ENCODE assay signal across 22 cellular contexts in genomic region chr1:15342568-15342967, GRCh38.
A peak's percentile ranks its signal among the peaks of the same experiment; 100 is the strongest.
DNase-seq lines count a peak whose midpoint lies in the region; ATAC-seq, FAIRE-seq and TF ChIP-seq lines count a peak whose summit lies in the region.
"Had no signal": no experiment of that assay in that cellular context is flagged by ENCODE, and none has a peak within 500 bp of the region (broad histone marks: within the 10 kb centered on the region; RNA-seq: fewer than 3 reads in every experiment).

No MANE protein-coding gene starts in this region.

- intact Hi-C loops in PC-3 (cut with micrococcal nuclease): no loop called here
- intact Hi-C loops in lower leg skin (cut with DNase I; ENCODE audit: low total_unique reads): no loop called here

- peaks cover 4% of the 10 kb centered on the region for H3F3A ChIP-seq in PC-3 (ENCODE audit: low read length, unreplicated experiment)

- no peak for DNase-seq in A549 (ENCODE audit: low read depth in 1 of 2, low spot score in 1 of 2)
- DNase-seq in PC-3: no peak
- no peak for DNase-seq in H54 (ENCODE audit: insufficient read length, low spot score)
- DNase-seq in activated naive CD4-positive, alpha-beta T cell (lab: John Stamatoyannopoulos, UW): no peak
- DNase-seq in lower leg skin (ENCODE audit: low spot score in 2 of 2): no peak
- DNase-seq: ACHN; activated effector memory CD4-positive, alpha-beta T cell treated with Interleukin-2 at 50 U/mL for 16 hours; CD4-positive, alpha-beta T cell; cerebellar nuclear complex; DND-41; NCI-H1436 treated with DMSO at 0.1 percent for 48 hours; nephron progenitor cell; psoas muscle; Right ventricle myocardium superior; stimulated activated CD4-positive, alpha-beta T cell treated with anti-CD3 and anti-CD28 coated beads, Interleukin-12 subunit alpha, Interleukin-12 subunit beta, amount 100 ng/mL, for 4 hours; stimulated activated naive CD4-positive, alpha-beta T cell treated with Interleukin-2 at 50 U/mL for 16 hours had no signal

- H4K20me1 ChIP-seq in PC-3 (ENCODE audit: low read length): no peaks in the 10 kb centered on the region

- CTCF ChIA-PET in A549 (lab: Yijun Ruan, JAX) (interaction anchor here (0.7 to 2.6 kb wide), 4 partner anchors 9 to 89 kb away, joined by 3 to 21 read pairs (median 6); no protein-coding TSS in a partner anchor), PC-3 (lab: Charles Lee) (interaction anchor here (1.3 kb wide), 1 partner anchor 19 kb away, joined by 9 read pairs; no protein-coding TSS in a partner anchor)

- H3K4me3 ChIP-seq in A549 (no peak overlapping the region), PC-3 (ENCODE audit: low read length) (peak overlapping the region; percentile 50; the same call in 1 of the 2 replicates), mucosa of rectum (ENCODE audit: low read length in 2 of 2) (no peak overlapping the region), lower leg skin (ENCODE audit: low read depth, poor library complexity, severe bottlenecking) (no peak overlapping the region)
- H3K4me3 ChIP-seq: lung, psoas muscle had no signal

- peak overlapping the region; percentile 74 to 96 for H3K27ac ChIP-seq in A549
- peak overlapping the region; percentile 71 for H3K27ac ChIP-seq in PC-3 (ENCODE audit: low read length)
- H3K27ac ChIP-seq in cingulate gyrus (ENCODE audit: low read depth, low read length): peak overlapping the region; percentile 39
- peak overlapping the region; percentile 66 to 76 for H3K27ac ChIP-seq in mucosa of rectum (ENCODE audit: low read depth in 2 of 2, low read length in 2 of 2)
- H3K27ac ChIP-seq: psoas muscle had no signal

- ATAC-seq in A549 (no peak), PC-3 (no peak), HG02798 (IDR thresholded peaks at IDR 0.05; ENCODE audit: poor library complexity, unreplicated experiment) (no peak)
- ATAC-seq: HCT116, psoas muscle had no signal

- FAIRE-seq in A549 (lab: Jason Lieb, UNC) (no peak), H54 (lab: Jason Lieb, UNC) (no peak)
- FAIRE-seq: GM19239 had no signal

- TF ChIP-seq POLR2A in A549 (IDR thresholded peaks at IDR 0.05; ENCODE audit: low read length) (no peak), H54 (IDR thresholded peaks at IDR 0.05; ENCODE audit: low read depth, low read length) (no peak), lower leg skin (IDR thresholded peaks at IDR 0.05) (no peak)

- no peaks in the 10 kb centered on the region for H3K79me2 ChIP-seq in PC-3 (ENCODE audit: low read length)

- H3K9me2 ChIP-seq in PC-3 (replicated peaks; ENCODE audit: low read length): no peaks in the 10 kb centered on the region

- TF ChIP-seq RAD21 in A549 (conservative IDR thresholded peaks at IDR 0.05 in 1 of 2, IDR thresholded peaks at IDR 0.05 in 1 of 2): no peak

- POLR2A ChIA-PET in A549 (lab: Yijun Ruan, JAX): no interaction called here
- POLR2A ChIA-PET in PC-3 (lab: Charles Lee; ENCODE audit: unreplicated experiment): interaction anchor here (0.6 kb wide), 1 partner anchor 1022 kb away, joined by 4 read pairs; no protein-coding TSS in a partner anchor

- peak overlapping the region; percentile 78 for H2AFZ ChIP-seq in PC-3 (ENCODE audit: low read length)

- no peak for TF ChIP-seq EP300 in A549 (IDR thresholded peaks at IDR 0.05)

- H3K9ac ChIP-seq in PC-3 (ENCODE audit: low read length) (peak overlapping the region; percentile 24), mucosa of rectum (ENCODE audit: low read depth in 1 of 2, low read length in 2 of 2) (peak overlapping the region; percentile 3 to 29)

- no TSS peak for BruUV-seq in PC-3 (replicated peaks; lab: Mats Ljungman, UMichigan)

- no peaks in the 10 kb centered on the region for H3K36me3 ChIP-seq in PC-3 (ENCODE audit: low read depth, low read length)
- no peaks in the 10 kb centered on the region for H3K36me3 ChIP-seq in mucosa of rectum (ENCODE audit: control insufficient read depth in 2 of 2, insufficient read depth in 2 of 2, low read length in 2 of 2)

- TF ChIP-seq CTCF in A549 (IDR thresholded peaks at IDR 0.05): no peak
- no peak for TF ChIP-seq CTCF in PC-3 (conservative IDR thresholded peaks at IDR 0.05; ENCODE audit: low read depth, low read length)
- TF ChIP-seq CTCF in lower leg skin (IDR thresholded peaks at IDR 0.05): no peak

- WGBS in A549 (ENCODE audit: missing lambda C conversion rate): 100% methylated on average over 1 of the region's 1 CpG
- WGBS in lower leg skin, 2 donors: 92 to 100% methylated on average over 1 of the region's 1 CpG

- peak overlapping the region; percentile 60 for H3K4me2 ChIP-seq in A549
- peak overlapping the region; percentile 83 for H3K4me2 ChIP-seq in PC-3 (ENCODE audit: low read length)

- H3K4me1 ChIP-seq in A549 (peaks cover 23% of the 10 kb centered on the region), PC-3 (ENCODE audit: insufficient read depth, low read length) (peaks cover 32% of the 10 kb centered on the region), mucosa of rectum (ENCODE audit: control insufficient read depth in 2 of 2, insufficient read depth in 2 of 2, low read length in 2 of 2) (peaks cover 15 to 48% of the 10 kb centered on the region in 2 donors)
- H3K4me1 ChIP-seq: psoas muscle had no signal

- H3K27me3 ChIP-seq in PC-3 (ENCODE audit: low read length): no peaks in the 10 kb centered on the region
- H3K27me3 ChIP-seq in mucosa of rectum (ENCODE audit: control insufficient read depth in 2 of 2, insufficient read depth in 2 of 2, low read length in 2 of 2): no peaks in the 10 kb centered on the region

- 0 out of 3 replicates have a peak, but pooled peaks cover 3% of the 10 kb centered on the region for H3K9me3 ChIP-seq in A549
- no peaks in the 10 kb centered on the region for H3K9me3 ChIP-seq in PC-3 (ENCODE audit: low read length)
- no peaks in the 10 kb centered on the region for H3K9me3 ChIP-seq in mucosa of rectum (ENCODE audit: control insufficient read depth in 2 of 2, low read length in 2 of 2)
- H3K9me3 ChIP-seq: psoas muscle had no signal

TF ChIP-seq in A549, 52 proteins besides CTCF, POLR2A, EP300 and RAD21:
- no peak for TF ChIP-seq E2F6 (IDR thresholded peaks at IDR 0.05; ENCODE audit: borderline replicate concordance, low read depth)
- no peak for TF ChIP-seq ESRRA (IDR thresholded peaks at IDR 0.05; ENCODE audit: borderline replicate concordance, low read length)
- TF ChIP-seq KDM5A (IDR thresholded peaks at IDR 0.05): no peak
- TF ChIP-seq JUN (IDR thresholded peaks at IDR 0.05): no peak
- no peak for TF ChIP-seq RARB (CRISPR knock-in tag; IDR thresholded peaks at IDR 0.05)
- no peak for TF ChIP-seq HDAC2 (IDR thresholded peaks at IDR 0.05)
- TF ChIP-seq, protein P1, sequence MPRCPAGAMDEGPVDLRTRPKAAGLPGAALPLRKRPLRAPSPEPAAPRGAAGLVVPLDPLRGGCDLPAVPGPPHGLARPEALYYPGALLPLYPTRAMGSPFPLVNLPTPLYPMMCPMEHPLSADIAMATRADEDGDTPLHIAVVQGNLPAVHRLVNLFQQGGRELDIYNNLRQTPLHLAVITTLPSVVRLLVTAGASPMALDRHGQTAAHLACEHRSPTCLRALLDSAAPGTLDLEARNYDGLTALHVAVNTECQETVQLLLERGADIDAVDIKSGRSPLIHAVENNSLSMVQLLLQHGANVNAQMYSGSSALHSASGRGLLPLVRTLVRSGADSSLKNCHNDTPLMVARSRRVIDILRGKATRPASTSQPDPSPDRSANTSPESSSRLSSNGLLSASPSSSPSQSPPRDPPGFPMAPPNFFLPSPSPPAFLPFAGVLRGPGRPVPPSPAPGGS (IDR thresholded peaks at IDR 0.05): no peak
